ENCODE assay signal across 8 cellular contexts in genomic region chr6:163415620-163416379, GRCh38. TPM values are rescaled to one million over a fixed set of nuclear protein-coding genes. Genes with fewer than 3 reads are reported as not detected.
DNase-seq lines count a peak whose midpoint lies in the region; ATAC-seq and TF ChIP-seq lines count a peak whose summit lies in the region.

No MANE protein-coding gene starts in this region.

- peaks cover 48% of the 10 kb centered on the region for H3K79me2 ChIP-seq in OCI-LY1 (ENCODE audit: insufficient read depth, low read length)

- H3K9me3 ChIP-seq in BLaER1, result no peaks in the 10 kb centered on the region
- no peaks in the 10 kb centered on the region for H3K9me3 ChIP-seq in OCI-LY1 (ENCODE audit: low read length)

- H4K20me1 ChIP-seq in BLaER1 (peaks cover 54% of the 10 kb centered on the region), OCI-LY1 (ENCODE audit: insufficient read depth, low read length) (peaks cover 8% of the 10 kb centered on the region; the same call in 1 of the 2 replicates)

- peaks cover 3% of the 10 kb centered on the region for H3K36me3 Mint-ChIP-seq in activated naive CD4-positive, alpha-beta T cell treated with anti-CD3 and anti-CD28 coated beads, Interleukin-2, amount 10 ng/mL, durations not matched to agents 7 days and 5 days

- H3K4me1 ChIP-seq in BLaER1 (peaks cover 51% of the 10 kb centered on the region), OCI-LY1 (ENCODE audit: insufficient read depth, low read length, severe bottlenecking) (peaks cover 49% of the 10 kb centered on the region)

- peak overlapping the region; percentile 98 for H3K27ac ChIP-seq in BLaER1
- H3K27ac ChIP-seq in OCI-LY1 (ENCODE audit: low read depth, low read length, poor library complexity, severe bottlenecking), result peak overlapping the region; percentile 47

- no peak for ATAC-seq in HG03135 (IDR thresholded peaks at IDR 0.05; ENCODE audit: unreplicated experiment)

- no peak for TF ChIP-seq CTCF in GM20000 (IDR thresholded peaks at IDR 0.05; ENCODE audit: extremely low read depth, missing control alignments)
- TF ChIP-seq CTCF in OCI-LY1 (IDR thresholded peaks at IDR 0.05; ENCODE audit: low read length), result no peak

- H2AFZ ChIP-seq in OCI-LY1 (ENCODE audit: low read length), result no peak overlapping the region

- no peaks in the 10 kb centered on the region for H3K9me2 ChIP-seq in OCI-LY1 (ENCODE audit: low read depth, low read length)

- H3K36me3 ChIP-seq in BLaER1 (0 out of 2 replicates have a peak, but pooled peaks cover 5% of the 10 kb centered on the region), OCI-LY1 (ENCODE audit: insufficient read depth, low read length) (no peaks in the 10 kb centered on the region)

- H3K9me3 Mint-ChIP-seq in activated naive CD4-positive, alpha-beta T cell treated with anti-CD3 and anti-CD28 coated beads, Interleukin-2, amount 10 ng/mL, durations not matched to agents 7 days and 5 days, result no peaks in the 10 kb centered on the region

- H3K4me2 ChIP-seq in BLaER1 (peak overlapping the region; percentile 93), OCI-LY1 (ENCODE audit: low read length) (peak overlapping the region; percentile 80)

- H3K27me3 Mint-ChIP-seq in activated naive CD4-positive, alpha-beta T cell treated with anti-CD3 and anti-CD28 coated beads, Interleukin-2, amount 10 ng/mL, durations not matched to agents 7 days and 5 days, result peaks cover 15% of the 10 kb centered on the region

- H3K4me3 Mint-ChIP-seq in activated naive CD4-positive, alpha-beta T cell treated with anti-CD3 and anti-CD28 coated beads, Interleukin-2, amount 10 ng/mL, durations not matched to agents 7 days and 5 days, result peak overlapping the region; percentile 88

- DNase-seq in GM20000 (ENCODE audit: low spot score), result peak; percentile 77
- DNase-seq in activated naive CD4-positive, alpha-beta T cell treated with anti-CD3 and anti-CD28 coated beads, Interleukin-2, amount 10 ng/mL, durations not matched to agents 7 days and 5 days, result peak; percentile 55
- DNase-seq in glomerular visceral epithelial cell (ENCODE audit: extremely low spot score), result peak; percentile 42
- peak; percentile 87 for DNase-seq in posterior vena cava (ENCODE audit: low spot score)
- DNase-seq in NCI-H774 (lab: John Stamatoyannopoulos, UW), result no peak

- H3K9ac ChIP-seq in BLaER1 (peak overlapping the region; percentile 96), OCI-LY1 (ENCODE audit: low read length) (peak overlapping the region; percentile 80)

- CTCF ChIA-PET in activated naive CD4-positive, alpha-beta T cell treated with anti-CD3 and anti-CD28 coated beads, Interleukin-2, amount 10 ng/mL, durations not matched to agents 7 days and 5 days (lab: Charles Lee), result interaction anchor here (0.6 to 1.7 kb wide), 7 partner anchors 11 to 342 kb away, joined by 3 to 6 read pairs (median 3); no protein-coding TSS in a partner anchor

- intact Hi-C loops in posterior vena cava (cut with DNase I), result loop anchor here in 1 of 2 donors (5.0 to 10.0 kb wide), 2 partner anchors 669 to 1213 kb away; no protein-coding TSS in a partner anchor

- H3K27me3 ChIP-seq in BLaER1 (no peaks in the 10 kb centered on the region), OCI-LY1 (ENCODE audit: insufficient read depth, low read length) (no peaks in the 10 kb centered on the region)

- peaks cover 47% of the 10 kb centered on the region for H3K4me1 Mint-ChIP-seq in activated naive CD4-positive, alpha-beta T cell treated with anti-CD3 and anti-CD28 coated beads, Interleukin-2, amount 10 ng/mL, durations not matched to agents 7 days and 5 days

- H3K4me3 ChIP-seq in BLaER1 (peak overlapping the region; percentile 95), OCI-LY1 (ENCODE audit: low read depth, low read length, poor library complexity, severe bottlenecking) (peak overlapping the region; percentile 86)

- H3K27ac Mint-ChIP-seq in activated naive CD4-positive, alpha-beta T cell treated with anti-CD3 and anti-CD28 coated beads, Interleukin-2, amount 10 ng/mL, durations not matched to agents 7 days and 5 days, result peak overlapping the region; percentile 94

- H3F3A ChIP-seq in OCI-LY1 (ENCODE audit: insufficient read depth, low read length), result no peaks in the 10 kb centered on the region

RNA-seq across cellular contexts. Expression of gene QKI, which starts 1.3 kb away (rescaled TPM):
- total RNA-seq in posterior vena cava, result 100 to 1,000 TPM; 116 to 138 TPM
